In genomic region chr14:105218611-105219010, GRCh38 we compare ENCODE assay signal across 22 cellular contexts. TPM values are rescaled to one million over a fixed set of nuclear protein-coding genes. Genes with fewer than 3 reads are reported as not detected.
"Had no signal": no experiment of that assay in that cellular context is flagged by ENCODE, and none has a peak within 500 bp of the region (broad histone marks: within the 10 kb centered on the region; RNA-seq: fewer than 3 reads in every experiment).

No MANE protein-coding gene starts in this region.

- H3K36me3 ChIP-seq: MG63 had no signal

- H3K9me3 ChIP-seq: MG63, SJSA1 had no signal

- H3K27me3 ChIP-seq: MG63, SJSA1 had no signal

- H3K27ac ChIP-seq: SJSA1, SK-N-MC had no signal

- H3K4me3 ChIP-seq: MG63, SJSA1, SK-N-MC had no signal

- DNase-seq: IMR-90, Karpas-422, KG1, MG63, NCI-H1092, NCI-H1105 treated with DMSO at 0.1 percent for 48 hours, NCI-H1417 treated with DMSO at 0.1 percent for 48 hours, NCI-H146, NCI-H1694 treated with DMSO at 0.1 percent for 48 hours, NCI-H1930, NCI-H2081, NCI-H2107, NCI-H2227 treated with DMSO at 0.1 percent for 48 hours, NCI-H524, NCI-H526 treated with DMSO at 0.1 percent for 48 hours, NCI-H748 treated with DMSO at 0.1 percent for 48 hours, Right ventricle myocardium superior, RPMI8226, SIG-M5 had no signal

- ATAC-seq: HepG2 had no signal

RNA-seq across cellular contexts. Expression of gene BTBD6, which starts 29.7 kb away (rescaled TPM):
- total RNA-seq: HepG2 had no signal
- polyA plus RNA-seq: HepG2 had no signal
